In the genomic region with DNA sequence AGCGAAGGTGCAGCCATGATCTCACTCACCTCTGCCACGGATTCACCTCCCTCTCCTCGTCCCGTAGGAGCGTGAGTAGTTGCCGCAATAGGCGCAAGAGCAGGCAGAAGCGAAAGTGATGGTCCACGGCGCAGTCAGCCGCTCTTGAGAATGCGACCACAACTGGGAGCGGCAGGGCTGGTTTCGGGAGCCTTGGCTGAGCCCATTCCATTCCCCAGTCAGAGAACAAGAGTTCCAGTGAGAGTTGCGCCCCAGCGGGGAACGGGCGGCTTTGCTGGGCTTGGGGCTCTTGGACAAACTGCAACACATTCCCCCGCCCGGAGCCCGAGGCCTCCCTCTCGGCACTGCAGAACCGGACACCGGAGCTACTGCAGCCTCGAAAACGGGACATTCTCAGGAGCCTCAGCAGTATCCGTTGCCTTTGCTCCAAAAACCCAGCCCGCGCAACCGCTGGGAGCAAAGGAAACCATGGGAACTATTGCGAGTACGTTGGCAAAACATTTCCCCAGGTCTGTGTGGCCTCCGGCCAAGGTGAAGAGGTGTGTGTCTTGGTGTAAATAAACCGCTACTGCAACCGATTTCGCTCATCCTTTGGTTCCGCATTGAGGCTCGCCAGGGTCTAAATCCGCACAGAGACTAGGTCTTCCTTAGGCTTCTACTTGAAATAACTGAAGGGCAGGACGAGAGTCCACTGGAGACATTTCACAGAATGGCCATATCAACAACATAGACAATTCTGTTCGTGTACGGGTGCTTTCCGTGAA, we compare ENCODE assay signal across 8 cellular contexts. TPM values are rescaled to one million over a fixed set of nuclear protein-coding genes. Genes with fewer than 3 reads are reported as not detected.
DNase-seq lines count a peak whose midpoint lies in the region; ATAC-seq and TF ChIP-seq lines count a peak whose summit lies in the region.

No MANE protein-coding gene starts in this region.

- H3K27ac ChIP-seq in HUES48 (ENCODE audit: low read depth, low read length) (peak overlapping the region; percentile 86), OCI-LY3 (ENCODE audit: low read length) (no peak overlapping the region), esophagus squamous epithelium (peak overlapping the region; percentile 77 to 93 (median 88))

- H3K9me3 Mint-ChIP-seq in Calu3 (ENCODE audit: low read depth, unreplicated experiment) = no peaks in the 10 kb centered on the region
- H3K9me3 Mint-ChIP-seq in activated T-cell treated with anti-CD3 and anti-CD28 coated beads, Interleukin-2, amount 50 U/mL, for 4 hours = no peaks in the 10 kb centered on the region

- peak; percentile 83 for ATAC-seq in GM21447 (IDR thresholded peaks at IDR 0.05; ENCODE audit: unreplicated experiment)
- ATAC-seq in activated T-cell treated with anti-CD3 and anti-CD28 coated beads, Interleukin-2, amount 50 U/mL, for 4 hours = peak; percentile 86 to 94
- peak; percentile 89 for ATAC-seq in stimulated activated naive CD8-positive, alpha-beta T cell treated with anti-CD3 and anti-CD28 coated beads, Interleukin-15, Interleukin-2, amounts not matched to agents 100 U/mL and 50 U/mL, for 24 hours

- H3K36me3 Mint-ChIP-seq in Calu3 (ENCODE audit: insufficient read depth, unreplicated experiment) = peaks cover 16% of the 10 kb centered on the region
- H3K36me3 Mint-ChIP-seq in activated T-cell treated with anti-CD3 and anti-CD28 coated beads, Interleukin-2, amount 50 U/mL, for 4 hours (ENCODE audit: insufficient read depth) = no peaks in the 10 kb centered on the region

- H3K4me3 ChIP-seq in HUES48 (ENCODE audit: low read depth, low read length) = peak overlapping the region; percentile 79
- peak overlapping the region; percentile 94 for H3K4me3 ChIP-seq in OCI-LY3 (ENCODE audit: low read length)
- peak overlapping the region; percentile 54 to 77 (median 68) for H3K4me3 ChIP-seq in esophagus squamous epithelium

- peaks cover 6% of the 10 kb centered on the region; the same call in 1 of the 2 replicates for H3K79me2 ChIP-seq in OCI-LY3 (ENCODE audit: low read length)

- H3K9me3 ChIP-seq in HUES48 (ENCODE audit: control insufficient read depth, insufficient read depth, low read length) = no peaks in the 10 kb centered on the region
- H3K9me3 ChIP-seq in OCI-LY3 (ENCODE audit: insufficient read depth, low read length) = no peaks in the 10 kb centered on the region
- H3K9me3 ChIP-seq in esophagus squamous epithelium = no peaks in the 10 kb centered on the region

- no peaks in the 10 kb centered on the region for H3K27me3 Mint-ChIP-seq in Calu3 (ENCODE audit: unreplicated experiment)
- H3K27me3 Mint-ChIP-seq in activated T-cell treated with anti-CD3 and anti-CD28 coated beads, Interleukin-2, amount 50 U/mL, for 4 hours (ENCODE audit: low read depth) = no peaks in the 10 kb centered on the region

- H2AFZ ChIP-seq in OCI-LY3 (ENCODE audit: low read depth, low read length) = peak overlapping the region; percentile 91

- BruUV-seq in Calu3 (replicated peaks; lab: Mats Ljungman, UMichigan) = no TSS peak

- peaks cover 18% of the 10 kb centered on the region for H3K4me1 Mint-ChIP-seq in Calu3 (ENCODE audit: low read depth, unreplicated experiment)
- peaks cover 18% of the 10 kb centered on the region for H3K4me1 Mint-ChIP-seq in activated T-cell treated with anti-CD3 and anti-CD28 coated beads, Interleukin-2, amount 50 U/mL, for 4 hours (ENCODE audit: low read depth)

- no peaks in the 10 kb centered on the region for H4K20me1 ChIP-seq in OCI-LY3 (ENCODE audit: insufficient read depth, low read length)

- peak in 1 of 4 donors; percentile 6 for TF ChIP-seq POLR2A in esophagus squamous epithelium (IDR thresholded peaks at IDR 0.05)

- H3K4me1 ChIP-seq in HUES48 (ENCODE audit: control insufficient read depth, insufficient read depth, low read length) (peaks cover 8% of the 10 kb centered on the region), OCI-LY3 (ENCODE audit: low read length) (peaks cover 16% of the 10 kb centered on the region), esophagus squamous epithelium (peaks cover 0 to 16% (median 0%) of the 10 kb centered on the region in 3 donors)

- CTCF ChIA-PET in Calu3 (lab: Charles Lee) = no interaction called here

- H3K36me3 ChIP-seq in HUES48 (ENCODE audit: control insufficient read depth, insufficient read depth, low read length) (no peaks in the 10 kb centered on the region), OCI-LY3 (replicated peaks; ENCODE audit: low read depth, low read length) (no peaks in the 10 kb centered on the region), esophagus squamous epithelium (peaks cover 0 to 1% (median 0%) of the 10 kb centered on the region in 3 donors)

- peak overlapping the region; percentile 91 for H3K4me2 ChIP-seq in OCI-LY3 (ENCODE audit: low read length)

- H3K27me3 ChIP-seq in HUES48 (ENCODE audit: control insufficient read depth, insufficient read depth, low read length) (peaks cover 30% of the 10 kb centered on the region), OCI-LY3 (ENCODE audit: low read depth, low read length) (no peaks in the 10 kb centered on the region), esophagus squamous epithelium (no peaks in the 10 kb centered on the region)

- H3K4me3 Mint-ChIP-seq in Calu3 (ENCODE audit: low read depth, unreplicated experiment) = peak overlapping the region; percentile 96
- peak overlapping the region; percentile 99 for H3K4me3 Mint-ChIP-seq in activated T-cell treated with anti-CD3 and anti-CD28 coated beads, Interleukin-2, amount 50 U/mL, for 4 hours

- WGBS in esophagus squamous epithelium, 2 donors = 7 to 39% methylated on average over 6 to 25 of the region's 43 CpGs

- H3K9ac ChIP-seq in HUES48 (ENCODE audit: low read depth, low read length) (peak overlapping the region; percentile 68), OCI-LY3 (ENCODE audit: low read length) (peak overlapping the region; percentile 68)

- intact Hi-C loops in Calu3 (cut with micrococcal nuclease; ENCODE audit: unreplicated experiment) (no loop called here), esophagus squamous epithelium (cut with DNase I) (no loop called here)

- TF ChIP-seq CTCF in Calu3 (IDR thresholded peaks at IDR 0.05; ENCODE audit: unreplicated experiment) = no peak
- no peak for TF ChIP-seq CTCF in OCI-LY3 (IDR thresholded peaks at IDR 0.05; ENCODE audit: low read depth, low read length)
- TF ChIP-seq CTCF in esophagus squamous epithelium (IDR thresholded peaks at IDR 0.05) = peak in 1 of 6 experiments; percentile 27

- peak; percentile 74 for DNase-seq in Calu3
- peak; percentile 37 for DNase-seq in activated T-cell treated with anti-CD3 and anti-CD28 coated beads, Interleukin-2, amount 50 U/mL, for 4 hours
- DNase-seq in esophagus squamous epithelium (lab: John Stamatoyannopoulos, UW) = peak; percentile 4
- DNase-seq in myocyte (ENCODE audit: low read depth) = peak; percentile 77
- DNase-seq in stimulated activated naive CD8-positive, alpha-beta T cell treated with anti-CD3 and anti-CD28 coated beads, Interleukin-15, Interleukin-2, amounts not matched to agents 100 U/mL and 50 U/mL, for 24 hours = peak; percentile 58

- peak overlapping the region; percentile 89 for H3K27ac Mint-ChIP-seq in Calu3 (ENCODE audit: unreplicated experiment)

RNA-seq across cellular contexts. Expression of a gene that starts 5.7 kb away (rescaled TPM):
- total RNA-seq in Calu3 (2022) = 22.7 and 24.9 TPM in 2 replicates
- total RNA-seq in activated T-cell treated with anti-CD3 and anti-CD28 coated beads, Interleukin-2, amount 50 U/mL, for 4 hours = 10 to 100 TPM; 10.7 to 12.9 (median 11.4) TPM
- total RNA-seq in esophagus squamous epithelium = 10 to 100 TPM; 10.8 to 19.5 (median 15.6) TPM
- total RNA-seq in myocyte = 17.9 and 20.0 TPM in 2 replicates
- polyA plus RNA-seq in myocyte (2012) = 4.2 TPM

Comparison
In these comparisons a context has a peak if more than half of its experiments do, and no peak if none do; other contexts are left out.
1. DNase-seq: peak in every context shown above with its lines; median percentile 77 in myocyte; 74 in Calu3; 58 in stimulated activated naive CD8-positive, alpha-beta T cell treated with anti-CD3 and anti-CD28 coated beads, Interleukin-15, Interleukin-2, amounts not matched to agents 100 U/mL and 50 U/mL, for 24 hours; 37 in activated T-cell treated with anti-CD3 and anti-CD28 coated beads, Interleukin-2, amount 50 U/mL, for 4 hours; 4 in esophagus squamous epithelium.